1 cellular context compared by ENCODE assay signal in genomic region chr15:80403712-80404056, GRCh38.
TF ChIP-seq lines count a peak whose summit lies in the region.

No MANE protein-coding gene starts in this region.

TF ChIP-seq in SK-N-SH, 30 proteins besides CTCF, POLR2A, EP300 and RAD21 (continued from another document):
- TF ChIP-seq REST (IDR thresholded peaks at IDR 0.05; ENCODE audit: low read depth, low read length) (no peak), ELF1 (IDR thresholded peaks at IDR 0.05) (no peak), ZBTB33 (IDR thresholded peaks at IDR 0.05; ENCODE audit: borderline replicate concordance, low read depth) (no peak), TEAD4 (IDR thresholded peaks at IDR 0.05; ENCODE audit: borderline replicate concordance, insufficient read depth) (no peak)
